In genomic region chr1:209106237-209106741, GRCh38 we compare ENCODE assay signal across 12 cellular contexts.
A peak's percentile ranks its signal among the peaks of the same experiment; 100 is the strongest.
DNase-seq lines count a peak whose midpoint lies in the region; ATAC-seq and TF ChIP-seq lines count a peak whose summit lies in the region.
"Had no signal": no experiment of that assay in that cellular context is flagged by ENCODE, and none has a peak within 500 bp of the region (broad histone marks: within the 10 kb centered on the region; RNA-seq: fewer than 3 reads in every experiment).

No MANE protein-coding gene starts in this region.

- intact Hi-C loops in MCF 10A (cut with micrococcal nuclease) (loop anchor here (1.0 kb wide), 1 partner anchor 452 kb away; no protein-coding TSS in a partner anchor), breast epithelium (cut with DNase I; ENCODE audit: low total_unique reads) (no loop called here), CD14-positive monocyte (cut with micrococcal nuclease) (no loop called here)

- peaks cover 19% of the 10 kb centered on the region for H3K27me3 Mint-ChIP-seq in MCF 10A (ENCODE audit: insufficient read depth, unreplicated experiment)
- peaks cover 0 to 2% (median 0%) of the 10 kb centered on the region in 3 donors for H3K27me3 Mint-ChIP-seq in CD14-positive monocyte (ENCODE audit: low read depth in 3 of 3)

- no peak for ATAC-seq in GM21529 (IDR thresholded peaks at IDR 0.05; ENCODE audit: unreplicated experiment)
- ATAC-seq: left cardiac atrium had no signal

- POLR2A ChIA-PET in MCF 10A (lab: Yijun Ruan, JAX), result interaction anchor here (0.7 to 0.8 kb wide), 3 partner anchors 67 to 298 kb away, joined by 3 to 4 read pairs (median 3); no protein-coding TSS in a partner anchor

- H3K36me3 ChIP-seq in breast epithelium (no peaks in the 10 kb centered on the region), NT2/D1 (ENCODE audit: insufficient read depth, insufficient read length, low read length) (no peaks in the 10 kb centered on the region)

- H3K27me3 ChIP-seq in breast epithelium (no peaks in the 10 kb centered on the region), NT2/D1 (ENCODE audit: insufficient read depth, insufficient read length) (peaks cover 3% of the 10 kb centered on the region)

- H3K4me1 ChIP-seq in breast epithelium, result no peaks in the 10 kb centered on the region
- H3K4me1 ChIP-seq in NT2/D1 (ENCODE audit: insufficient read depth, insufficient read length), result peaks cover 3% of the 10 kb centered on the region

- no peaks in the 10 kb centered on the region for H3K9me3 Mint-ChIP-seq in MCF 10A (ENCODE audit: unreplicated experiment)
- H3K9me3 Mint-ChIP-seq in CD14-positive monocyte, result peaks cover 0 to 2% (median 0%) of the 10 kb centered on the region in 7 donors

- H3K27ac Mint-ChIP-seq in MCF 10A (ENCODE audit: low read depth, unreplicated experiment) (no peak overlapping the region), CD14-positive monocyte (no peak overlapping the region)

- no peak for TF ChIP-seq POLR2A in breast epithelium (IDR thresholded peaks at IDR 0.05)

- DNase-seq in MCF 10A (ENCODE audit: unreplicated experiment) (peak; percentile 75), breast epithelium (ENCODE audit: low spot score in 2 of 2) (no peak), NT2/D1 (ENCODE audit: low read depth, low spot score) (peak; percentile 13), fibroblast of peridontal ligament (ENCODE audit: extremely low read depth) (peak; percentile 9), stromal cell of bone marrow (ENCODE audit: low read depth) (peak; percentile 25), CD14-positive monocyte (ENCODE audit: low spot score) (no peak), SIG-M5 treated with dmso at 0.1 percent for 504 hours (lab: John Stamatoyannopoulos, UW; ENCODE audit: unreplicated experiment) (no peak)
- DNase-seq: activated CD4-positive, alpha-beta T cell treated with anti-CD3 and anti-CD28 coated beads, Interleukin-2, amount 50 U/mL, for 4 hours; AML-193; left cardiac atrium; NCI-H226 had no signal

- BruUV-seq in MCF 10A (replicated peaks; lab: Mats Ljungman, UMichigan), result no TSS peak

- H3K36me3 Mint-ChIP-seq in MCF 10A (ENCODE audit: insufficient read depth, unreplicated experiment) (no peaks in the 10 kb centered on the region), CD14-positive monocyte (no peaks in the 10 kb centered on the region)

- H3K9me3 ChIP-seq in breast epithelium, result no peaks in the 10 kb centered on the region
- no peaks in the 10 kb centered on the region for H3K9me3 ChIP-seq in NT2/D1 (ENCODE audit: insufficient read depth, low read length)

- H3K4me3 ChIP-seq in breast epithelium, result no peak overlapping the region
- H3K4me3 ChIP-seq in NT2/D1 (ENCODE audit: insufficient read length, low read depth), result no peak overlapping the region

- TF ChIP-seq CTCF in MCF 10A (IDR thresholded peaks at IDR 0.05; ENCODE audit: unreplicated experiment), result peak; percentile 11
- TF ChIP-seq CTCF in breast epithelium (IDR thresholded peaks at IDR 0.05), result no peak
- no peak for TF ChIP-seq CTCF in CD14-positive monocyte (IDR thresholded peaks at IDR 0.05)

- H3K4me1 Mint-ChIP-seq in MCF 10A (ENCODE audit: insufficient read depth, unreplicated experiment), result peaks cover 11% of the 10 kb centered on the region
- H3K4me1 Mint-ChIP-seq in CD14-positive monocyte, result no peaks in the 10 kb centered on the region

- CTCF ChIA-PET in MCF 10A (lab: Yijun Ruan, JAX), result interaction anchor here (0.7 to 1.6 kb wide), 7 partner anchors 9 to 1221 kb away, joined by 3 to 6 read pairs (median 4); no protein-coding TSS in a partner anchor

- no peak overlapping the region for H3K27ac ChIP-seq in breast epithelium

- H3K9ac ChIP-seq in NT2/D1 (ENCODE audit: insufficient read length, low read depth), result no peak overlapping the region

- H3K4me3 Mint-ChIP-seq in MCF 10A (ENCODE audit: unreplicated experiment) (no peak overlapping the region), CD14-positive monocyte (no peak overlapping the region)

Comparison
In these comparisons a context has a peak if more than half of its experiments do, and no peak if none do; other contexts are left out.
1. DNase-seq: peak in MCF 10A (single experiment), NT2/D1 (single experiment), fibroblast of peridontal ligament (single experiment) and stromal cell of bone marrow (single experiment); none in breast epithelium (0 of 2), CD14-positive monocyte (single experiment) and SIG-M5 treated with dmso at 0.1 percent for 504 hours (single experiment).